Comparison of ENCODE assay signal across 8 cellular contexts in genomic region chr12:4649358-4649661, GRCh38. TPM values are rescaled to one million over a fixed set of nuclear protein-coding genes. Genes with fewer than 3 reads are reported as not detected.
DNase-seq lines count a peak whose midpoint lies in the region; TF ChIP-seq lines count a peak whose summit lies in the region.

No MANE protein-coding gene starts in this region.

- TF ChIP-seq POLR2A in prostate gland (IDR thresholded peaks at IDR 0.05), result no peak

- H3K27ac ChIP-seq in SK-N-MC, result 0 out of 2 replicates have a peak overlapping the region, but pooled peaks have one; percentile 44
- peak overlapping the region; percentile 84 to 89 for H3K27ac ChIP-seq in prostate gland

- H3K9me3 ChIP-seq in ES-I3 (ENCODE audit: control insufficient read depth, insufficient read depth, low read length), result no peaks in the 10 kb centered on the region
- H3K9me3 ChIP-seq in SK-N-MC (ENCODE audit: low read depth, low read length), result no peaks in the 10 kb centered on the region
- H3K9me3 ChIP-seq in prostate gland, result no peaks in the 10 kb centered on the region

- no peaks in the 10 kb centered on the region for H3K27me3 ChIP-seq in prostate gland (replicated peaks; ENCODE audit: insufficient read depth)

- under 1% methylated on average over 6 of the region's 6 CpGs for WGBS in prostate gland

- no peaks in the 10 kb centered on the region for H3K36me3 ChIP-seq in ES-I3 (ENCODE audit: insufficient read depth, low read length)
- H3K36me3 ChIP-seq in SK-N-MC (ENCODE audit: insufficient read depth, low read length), result peaks cover 6% of the 10 kb centered on the region
- H3K36me3 ChIP-seq in prostate gland, result no peaks in the 10 kb centered on the region

- TF ChIP-seq CTCF in fibroblast of mammary gland (conservative IDR thresholded peaks at IDR 0.05; ENCODE audit: control insufficient read depth, insufficient read depth, low read depth, low read length) (no peak), prostate gland (IDR thresholded peaks at IDR 0.05) (no peak)

- H3K4me3 ChIP-seq in SK-N-MC, result peak overlapping the region; percentile 86
- H3K4me3 ChIP-seq in fibroblast of mammary gland (ENCODE audit: control insufficient read depth, low read depth, low read length), result peak overlapping the region; percentile 83
- peak overlapping the region; percentile 73 to 78 for H3K4me3 ChIP-seq in prostate gland

- H3K4me1 ChIP-seq in ES-I3 (ENCODE audit: insufficient read depth, low read length) (peaks cover 12% of the 10 kb centered on the region; the same call in 1 of the 2 replicates), prostate gland (replicated peaks) (no peaks in the 10 kb centered on the region)

- DNase-seq in SK-N-MC (ENCODE audit: low read depth, low spot score) (no peak), fibroblast of mammary gland (ENCODE audit: low read depth) (no peak), prostate gland (ENCODE audit: low spot score) (no peak), DMS53 treated with DMSO at 0.1 percent for 48 hours (lab: John Stamatoyannopoulos, UW; ENCODE audit: unreplicated experiment) (no peak), RKO (ENCODE audit: low spot score) (no peak), NCI-H226 (no peak), NCI-H1436 (lab: John Stamatoyannopoulos, UW) (no peak)

- H3K9ac ChIP-seq in ES-I3 (ENCODE audit: low read depth, low read length), result peak overlapping the region; percentile 77
- peak overlapping the region; percentile 92 for H3K9ac ChIP-seq in SK-N-MC (ENCODE audit: insufficient read length)

- intact Hi-C loops in prostate gland (cut with DNase I), result loop anchor here (5.0 to 10.0 kb wide), 2 partner anchors 37 to 115 kb away; partner anchors contain the start of gene RAD51AP1

RNA-seq across cellular contexts. Expression of gene NDUFA9, which starts 0.4 kb away (rescaled TPM):
- total RNA-seq in prostate gland, result 10 to 100 TPM; 21.8 to 38.8 TPM

RNA-seq across cellular contexts. Expression of gene AKAP3, which starts 0.5 kb away (rescaled TPM):
- 10 to 100 TPM in 1 of 2 donors, 1 to 10 TPM in 1; 1.8 to 13.9 TPM for total RNA-seq in prostate gland
